In the genomic region with DNA sequence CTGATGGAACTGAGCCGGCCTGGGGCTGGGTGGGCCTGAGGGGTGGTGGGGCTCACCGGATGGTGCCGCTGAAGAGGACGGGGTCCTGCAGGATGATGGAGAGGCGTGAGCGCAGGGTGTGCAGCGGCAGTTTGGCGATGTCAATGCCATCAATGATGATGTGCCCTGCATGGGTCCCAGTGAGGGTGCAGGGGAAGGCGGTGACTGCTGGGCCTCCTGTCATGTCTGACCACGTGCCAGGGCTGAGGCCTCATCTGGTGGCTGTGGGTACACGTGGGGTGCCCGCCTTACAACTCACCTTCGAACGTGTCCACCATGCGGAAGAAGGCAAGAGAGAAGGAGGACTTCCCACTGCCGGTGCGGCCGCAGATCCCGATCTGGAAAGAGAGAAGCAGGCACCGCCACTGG, we compare ENCODE assay signal across 31 cellular contexts. TPM values are rescaled to one million over a fixed set of nuclear protein-coding genes. Genes with fewer than 3 reads are reported as not detected.
"Had no signal": no experiment of that assay in that cellular context is flagged by ENCODE, and none has a peak within 500 bp of the region (broad histone marks: within the 10 kb centered on the region; RNA-seq: fewer than 3 reads in every experiment).

No MANE protein-coding gene starts in this region.

- H3K4me1 ChIP-seq: breast epithelium, esophagus muscularis mucosa, heart right ventricle, lower lobe of right lung, parathyroid adenoma, right atrium auricular region, upper lobe of left lung, vagina had no signal

- H3K4me3 ChIP-seq: breast epithelium, esophagus muscularis mucosa, heart right ventricle, lower lobe of right lung, right atrium auricular region, smooth muscle cell, thoracic aorta, upper lobe of left lung, vagina had no signal

- H3K27me3 ChIP-seq: breast epithelium, heart right ventricle, right atrium auricular region, upper lobe of left lung, vagina had no signal

- H3K27ac ChIP-seq: breast epithelium, esophagus muscularis mucosa, heart right ventricle, lower lobe of right lung, parathyroid adenoma, right atrium auricular region, thoracic aorta, upper lobe of left lung, vagina, VCaP had no signal

- H3K9me3 ChIP-seq: breast epithelium, esophagus muscularis mucosa, heart right ventricle, lower lobe of right lung, right atrium auricular region, thoracic aorta, upper lobe of left lung, vagina had no signal

- H3K4me2 ChIP-seq: smooth muscle cell had no signal

- H2AFZ ChIP-seq: parathyroid adenoma had no signal

- H3K36me3 ChIP-seq: breast epithelium, esophagus muscularis mucosa, heart right ventricle, lower lobe of right lung, right atrium auricular region, thoracic aorta, vagina had no signal

- DNase-seq: activated CD4-positive, alpha-beta memory T cell treated with anti-CD3 and anti-CD28 coated beads for 36 hours; activated CD8-positive, alpha-beta memory T cell treated with anti-CD3 and anti-CD28 coated beads, Interleukin-2, amount 50 U/mL, for 4 hours; activated gamma-delta T cell treated with Interleukin-2 at 50 U/mL for 16 hours; activated naive CD4-positive, alpha-beta T cell treated with anti-CD3 and anti-CD28 coated beads, Interleukin-2, amount 50 U/mL, for 16 hours; activated naive CD8-positive, alpha-beta T cell treated with anti-CD3 and anti-CD28 coated beads, Interleukin-2, amount 50 U/mL, for 24 hours; activated T-cell treated with anti-CD3 and anti-CD28 coated beads, Interleukin-2, amount 50 U/mL, for 1 hour; central memory CD4-positive, alpha-beta T cell; dermis blood vessel endothelial cell; effector CD4-positive, alpha-beta T cell; foreskin melanocyte; heart right ventricle; lower lobe of right lung; mesenchymal stem cell; naive thymus-derived CD8-positive, alpha-beta T cell; occipital lobe; stimulated activated CD4-positive, alpha-beta T cell treated with anti-CD3 and anti-CD28 coated beads, Interleukin-15, amount 100 ng/mL, for 24 hours; stimulated activated CD4-positive, alpha-beta T cell treated with anti-CD3 and anti-CD28 coated beads, Interleukin-2, amount 100 ng/mL, for 24 hours; stimulated activated naive CD4-positive, alpha-beta T cell treated with Interleukin-2 at 50 U/mL for 16 hours; T-helper 9 cell had no signal

- H3K79me2 ChIP-seq: parathyroid adenoma had no signal

- ATAC-seq: activated CD4-positive, CD25-positive, alpha-beta regulatory T cell treated with anti-CD3 and anti-CD28 coated beads, Interleukin-2, amount 50 U/mL, for 24 hours; activated naive CD8-positive, alpha-beta T cell treated with anti-CD3 and anti-CD28 coated beads, Interleukin-2, amount 50 U/mL, for 24 hours; heart right ventricle; left lobe of liver; lower lobe of right lung; naive thymus-derived CD8-positive, alpha-beta T cell had no signal

- H3K9ac ChIP-seq: parathyroid adenoma had no signal

RNA-seq across cellular contexts. Expression of a gene that starts 7.1 kb away (rescaled TPM):
- total RNA-seq: glomerular endothelial cell, smooth muscle cell, vagina had no signal
- polyA plus RNA-seq: naive thymus-derived CD8-positive, alpha-beta T cell; smooth muscle cell had no signal
